Comparison of ENCODE assay signal across 10 cellular contexts in the genomic region with DNA sequence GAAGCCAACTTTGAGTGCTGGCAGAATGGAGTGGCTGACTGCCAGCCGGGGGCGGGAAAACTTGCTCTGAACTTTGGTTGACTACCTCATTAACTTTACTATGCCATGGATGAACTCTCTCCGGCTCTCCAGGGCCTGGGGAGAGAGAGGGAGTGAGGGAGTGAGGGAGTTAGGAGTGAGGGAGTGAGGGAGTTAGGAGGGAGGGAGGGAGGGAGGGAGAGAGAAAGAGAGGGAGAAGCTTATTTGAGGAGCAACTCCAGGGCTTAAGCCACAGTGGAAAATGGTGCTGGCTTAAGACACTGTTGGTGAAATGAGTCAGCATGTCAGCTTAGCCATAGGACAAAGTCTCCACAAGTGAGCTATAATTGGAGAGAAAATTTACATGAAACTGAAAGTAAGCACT.
A peak's percentile ranks its signal among the peaks of the same experiment; 100 is the strongest.
DNase-seq lines count a peak whose midpoint lies in the region; ATAC-seq and TF ChIP-seq lines count a peak whose summit lies in the region.
"Had no signal": no experiment of that assay in that cellular context is flagged by ENCODE, and none has a peak within 500 bp of the region (broad histone marks: within the 10 kb centered on the region; RNA-seq: fewer than 3 reads in every experiment).

No MANE protein-coding gene starts in this region.

- H3K4me3 ChIP-seq in transverse colon (no peak overlapping the region), vagina (no peak overlapping the region)

- WGBS in transverse colon (ENCODE audit: low coverage in 1 of 2), 2 donors = 31% methylated on average over 3 of the region's 3 CpGs; no CpG with 5 or more reads in 1 of the 2 donors

- H3K9me3 ChIP-seq in transverse colon = no peaks in the 10 kb centered on the region
- H3K9me3 ChIP-seq in vagina = no peaks in the 10 kb centered on the region
- H3K9me3 ChIP-seq: Caco-2 had no signal

- in situ Hi-C loops in transverse colon (cut with MboI; ENCODE audit: low pct_ligation_motif_present in 1 of 4, low pct_unique_long_range_greater_than_20kb in 1 of 4, low sequenced_read_pairs in 3 of 4) = loop anchor here in 3 of 4 donors (25.0 kb wide), 2 partner anchors 940 to 1190 kb away; no protein-coding TSS in a partner anchor

- peak overlapping the region in 3 of 4 donors; percentile 47 to 60 (median 57) for H3K27ac ChIP-seq in transverse colon
- no peak overlapping the region for H3K27ac ChIP-seq in vagina

- no peak for TF ChIP-seq EP300 in transverse colon (IDR thresholded peaks at IDR 0.05; ENCODE audit: low read depth)

- ATAC-seq in left ventricle myocardium superior (peak; percentile 36), GM19455 (IDR thresholded peaks at IDR 0.05; ENCODE audit: unreplicated experiment) (no peak)

- H3K27me3 ChIP-seq in transverse colon (no peaks in the 10 kb centered on the region), vagina (no peaks in the 10 kb centered on the region)

- H3K4me1 ChIP-seq in transverse colon (peaks cover 0 to 4% (median 0%) of the 10 kb centered on the region in 4 donors), vagina (no peaks in the 10 kb centered on the region)
- H3K4me1 ChIP-seq: Caco-2 had no signal

- intact Hi-C loops in left ventricle myocardium superior (cut with micrococcal nuclease) (no loop called here), cardiac septum (cut with DNase I) (no loop called here), transverse colon (cut with DNase I; ENCODE audit: low total_unique reads) (no loop called here), vagina (cut with DNase I) (no loop called here)

- H3K36me3 ChIP-seq in transverse colon (no peaks in the 10 kb centered on the region), vagina (no peaks in the 10 kb centered on the region)

- DNase-seq in left ventricle myocardium superior (peak; percentile 21), cardiac septum (ENCODE audit: low spot score) (no peak), NCI-H460 (ENCODE audit: extremely low read depth, low read depth) (peak; percentile 13), fibroblast of the conjunctiva (ENCODE audit: low read depth) (peak; percentile 47), transverse colon (peak; percentile 61), NCI-H510A treated with DMSO at 0.1 percent for 48 hours (lab: John Stamatoyannopoulos, UW) (no peak), vagina (ENCODE audit: extremely low spot score in 2 of 2) (no peak)
- DNase-seq: immature natural killer cell had no signal

- TF ChIP-seq POLR2A in transverse colon (IDR thresholded peaks at IDR 0.05) (no peak), vagina (IDR thresholded peaks at IDR 0.05) (no peak)

- TF ChIP-seq CTCF in transverse colon (IDR thresholded peaks at IDR 0.05) (no peak), vagina (IDR thresholded peaks at IDR 0.05) (no peak)

Comparison
In these comparisons a context has a peak if more than half of its experiments do, and no peak if none do; other contexts are left out.
1. DNase-seq: peak in left ventricle myocardium superior (single experiment), NCI-H460 (single experiment), fibroblast of the conjunctiva (single experiment) and transverse colon (single experiment); none in cardiac septum (single experiment), NCI-H510A treated with DMSO at 0.1 percent for 48 hours (single experiment) and vagina (0 of 2).